ENCODE assay signal across 11 cellular contexts in the genomic region with DNA sequence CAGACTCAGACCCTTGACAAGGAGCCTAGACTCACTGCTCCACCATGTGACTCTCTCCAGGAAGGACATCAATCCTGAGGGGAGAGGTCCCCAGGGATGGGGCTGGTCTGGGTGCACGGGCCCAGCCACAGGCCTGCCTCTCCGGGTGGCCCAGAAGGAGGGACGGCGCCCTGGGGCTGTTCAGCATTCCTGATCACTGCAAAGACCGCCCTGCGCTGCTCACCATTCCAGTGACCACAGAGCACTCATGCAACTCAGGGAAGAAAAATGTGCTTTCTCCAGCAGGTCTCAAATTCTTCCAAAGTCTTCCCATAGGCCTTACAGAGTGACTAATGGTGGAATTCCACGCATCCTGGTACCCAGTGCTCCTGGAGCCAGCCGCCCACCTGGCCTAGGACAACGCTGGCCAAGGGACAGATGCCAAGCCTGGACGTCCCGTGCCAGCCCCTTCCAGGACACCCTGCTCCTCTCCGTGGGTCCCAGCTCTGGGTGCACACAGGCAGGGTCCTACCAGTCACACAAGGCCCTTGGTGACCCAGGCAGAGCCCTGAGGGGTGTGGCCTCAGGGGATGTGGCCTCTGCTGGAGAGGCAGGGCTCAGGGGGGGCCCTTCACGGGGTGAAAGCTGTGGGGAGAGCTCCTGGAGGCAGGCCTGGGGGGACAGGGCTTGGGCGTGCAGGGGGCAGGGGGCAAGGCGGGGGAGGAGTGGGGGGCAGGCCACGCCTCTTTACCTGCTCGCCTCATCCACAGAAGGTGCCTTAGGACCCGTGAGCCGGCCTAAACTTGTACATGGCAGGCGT.
DNase-seq lines count a peak whose midpoint lies in the region; ATAC-seq and TF ChIP-seq lines count a peak whose summit lies in the region.
"Had no signal": no experiment of that assay in that cellular context is flagged by ENCODE, and none has a peak within 500 bp of the region (broad histone marks: within the 10 kb centered on the region; RNA-seq: fewer than 3 reads in every experiment).

No MANE protein-coding gene starts in this region.

- no peak overlapping the region for H3K4me3 Mint-ChIP-seq in activated naive CD4-positive, alpha-beta T cell treated with anti-CD3 and anti-CD28 coated beads for 36 hours
- H3K4me3 Mint-ChIP-seq: activated T-helper 17 cell treated with anti-CD3 and anti-CD28 coated beads, Interleukin-2, amount 50 U/mL, for 72 hours had no signal

- POLR2A ChIA-PET in HEK293 (lab: Yijun Ruan, JAX), result no interaction called here

- H3K27ac ChIP-seq in HEK293 (ENCODE audit: extremely low read depth, low read depth, low read length), result no peak overlapping the region
- no peak overlapping the region for H3K27ac ChIP-seq in upper lobe of right lung
- H3K27ac ChIP-seq: testis had no signal

- no peaks in the 10 kb centered on the region for H3K27me3 Mint-ChIP-seq in activated naive CD4-positive, alpha-beta T cell treated with anti-CD3 and anti-CD28 coated beads for 36 hours (ENCODE audit: low read depth)
- H3K27me3 Mint-ChIP-seq: activated T-helper 17 cell treated with anti-CD3 and anti-CD28 coated beads, Interleukin-2, amount 50 U/mL, for 72 hours had no signal

- TF ChIP-seq CTCF in HEK293 (tag by site-specific recombination; IDR thresholded peaks at IDR 0.05) (no peak), upper lobe of right lung (IDR thresholded peaks at IDR 0.05) (no peak)

- H3K9me3 ChIP-seq in HEK293 (ENCODE audit: control insufficient read depth, insufficient read depth, low read depth, low read length), result no peaks in the 10 kb centered on the region
- H3K9me3 ChIP-seq in upper lobe of right lung, result no peaks in the 10 kb centered on the region
- H3K9me3 ChIP-seq: testis had no signal

- intact Hi-C loops in upper lobe of right lung (cut with DNase I), result no loop called here
- intact Hi-C loops in activated naive CD4-positive, alpha-beta T cell treated with anti-CD3 and anti-CD28 coated beads for 36 hours (cut with micrococcal nuclease), result loop anchor here (10.0 kb wide), 1 partner anchor 453 kb away; a partner anchor contains a TSS

- H3K27ac Mint-ChIP-seq in activated naive CD4-positive, alpha-beta T cell treated with anti-CD3 and anti-CD28 coated beads for 36 hours, result no peak overlapping the region
- H3K27ac Mint-ChIP-seq: activated T-helper 17 cell treated with anti-CD3 and anti-CD28 coated beads, Interleukin-2, amount 50 U/mL, for 72 hours had no signal

- CTCF ChIA-PET in HEK293 (lab: Yijun Ruan, JAX), result interaction anchor here (0.6 to 0.8 kb wide), 5 partner anchors 16 to 345 kb away, joined by 3 read pairs; no protein-coding TSS in a partner anchor
- CTCF ChIA-PET in activated naive CD4-positive, alpha-beta T cell treated with anti-CD3 and anti-CD28 coated beads for 36 hours (lab: Charles Lee), result no interaction called here

- H3K36me3 ChIP-seq in HEK293 (ENCODE audit: control insufficient read depth in 2 of 2, insufficient read depth in 1 of 2, low read length in 2 of 2), result no peaks in the 10 kb centered on the region
- no peaks in the 10 kb centered on the region for H3K36me3 ChIP-seq in upper lobe of right lung

- DNase-seq in amniotic stem cell (lab: John Stamatoyannopoulos, UW) (peak; percentile 80), islet precursor cell (peak; percentile 99), upper lobe of right lung (peak; percentile 56), NCI-H146 treated with DMSO at 0.1 percent for 48 hours (lab: John Stamatoyannopoulos, UW; ENCODE audit: unreplicated experiment) (no peak)
- no peak for DNase-seq in activated naive CD4-positive, alpha-beta T cell treated with anti-CD3 and anti-CD28 coated beads for 36 hours
- DNase-seq: NCI-H2227 treated with DMSO at 0.1 percent for 48 hours had no signal

- H3K4me3 ChIP-seq in HEK293 (ENCODE audit: low read depth, low read length), result no peak overlapping the region
- no peak overlapping the region for H3K4me3 ChIP-seq in upper lobe of right lung

- no peaks in the 10 kb centered on the region for H3K27me3 ChIP-seq in upper lobe of right lung
- H3K27me3 ChIP-seq: testis had no signal

- no peaks in the 10 kb centered on the region for H3K36me3 Mint-ChIP-seq in activated naive CD4-positive, alpha-beta T cell treated with anti-CD3 and anti-CD28 coated beads for 36 hours (ENCODE audit: low read depth)

- no peaks in the 10 kb centered on the region for H3K9me3 Mint-ChIP-seq in activated naive CD4-positive, alpha-beta T cell treated with anti-CD3 and anti-CD28 coated beads for 36 hours
- H3K9me3 Mint-ChIP-seq: activated T-helper 17 cell treated with anti-CD3 and anti-CD28 coated beads, Interleukin-2, amount 50 U/mL, for 72 hours had no signal

- H3K4me1 ChIP-seq in HEK293 (ENCODE audit: control insufficient read depth, insufficient read depth, low read length) (peaks cover 3% of the 10 kb centered on the region; the same call in 1 of the 2 replicates), upper lobe of right lung (peaks cover 5% of the 10 kb centered on the region)

- ATAC-seq in upper lobe of right lung, result no peak
- no peak for ATAC-seq in GM19397 (IDR thresholded peaks at IDR 0.05; ENCODE audit: unreplicated experiment)
- ATAC-seq in GM19463 (IDR thresholded peaks at IDR 0.05; ENCODE audit: unreplicated experiment), result no peak

- no peaks in the 10 kb centered on the region for H3K4me1 Mint-ChIP-seq in activated naive CD4-positive, alpha-beta T cell treated with anti-CD3 and anti-CD28 coated beads for 36 hours (ENCODE audit: low read depth)
- H3K4me1 Mint-ChIP-seq: activated T-helper 17 cell treated with anti-CD3 and anti-CD28 coated beads, Interleukin-2, amount 50 U/mL, for 72 hours had no signal

TF ChIP-seq in HEK293, 187 proteins besides CTCF, POLR2A, EP300 and RAD21:
- TF ChIP-seq ZNF19 (tag by site-specific recombination; IDR thresholded peaks at IDR 0.05; ENCODE audit: low read depth) (no peak), GLIS1 (tag by site-specific recombination; IDR thresholded peaks at IDR 0.05) (peak; percentile 76)

Comparison
In these comparisons a context has a peak if more than half of its experiments do, and no peak if none do; other contexts are left out.
1. DNase-seq: peak in amniotic stem cell (single experiment), islet precursor cell (single experiment) and upper lobe of right lung (single experiment); none in activated naive CD4-positive, alpha-beta T cell treated with anti-CD3 and anti-CD28 coated beads for 36 hours (single experiment) and NCI-H146 treated with DMSO at 0.1 percent for 48 hours (single experiment).